In genomic region chr9:37769306-37769705, GRCh38 we compare ENCODE assay signal across 28 cellular contexts.
"Had no signal": no experiment of that assay in that cellular context is flagged by ENCODE, and none has a peak within 500 bp of the region (broad histone marks: within the 10 kb centered on the region; RNA-seq: fewer than 3 reads in every experiment).

No MANE protein-coding gene starts in this region.

- H3K4me3 ChIP-seq: MG63, SK-N-MC had no signal

- DNase-seq: activated CD4-positive, alpha-beta memory T cell treated with anti-CD3 and anti-CD28 coated beads, Interleukin-2, amount 10 ng/mL, durations not matched to agents 7 days and 5 days; activated CD4-positive, alpha-beta T cell treated with anti-CD3 and anti-CD28 coated beads, Interleukin-2, amount 10 ng/mL, durations not matched to agents 7 days and 5 days; activated CD8-positive, alpha-beta memory T cell treated with anti-CD3 and anti-CD28 coated beads, Interleukin-2, amount 50 U/mL, for 4 hours; activated effector memory CD4-positive, alpha-beta T cell treated with anti-CD3 and anti-CD28 coated beads, Interleukin-2, amount 50 U/mL, for 16 hours; activated naive CD4-positive, alpha-beta T cell treated with anti-CD3 and anti-CD28 coated beads for 36 hours; activated naive CD8-positive, alpha-beta T cell treated with anti-CD3 and anti-CD28 coated beads, Interleukin-2, amount 10 ng/mL, durations not matched to agents 7 days and 5 days; activated T-cell treated with anti-CD3 and anti-CD28 coated beads, Interleukin-2, amount 50 U/mL, for 1 hour; MG63; NCI-H1105; NCI-H1436; NCI-H1694 treated with DMSO at 0.1 percent for 48 hours; NCI-H2029 treated with DMSO at 0.1 percent for 48 hours; NCI-H345; NCI-H510A; NCI-H526 treated with DMSO at 0.1 percent for 48 hours; NK-92 treated with Interleukin-12 subunit alpha and Interleukin-12 subunit beta, amount 100 ng/mL, for 24 hours; OCI-M1; RPMI8226; T-cell; T-helper 2 cell; T1000 had no signal

- H3K9me3 ChIP-seq: MG63 had no signal

- H3K27ac Mint-ChIP-seq: activated CD4-positive, alpha-beta memory T cell treated with anti-CD3 and anti-CD28 coated beads, Interleukin-2, amount 10 ng/mL, durations not matched to agents 7 days and 5 days; activated CD4-positive, alpha-beta T cell treated with anti-CD3 and anti-CD28 coated beads, Interleukin-2, amount 10 ng/mL, durations not matched to agents 7 days and 5 days; activated naive CD4-positive, alpha-beta T cell treated with anti-CD3 and anti-CD28 coated beads for 36 hours; activated naive CD8-positive, alpha-beta T cell treated with anti-CD3 and anti-CD28 coated beads, Interleukin-2, amount 10 ng/mL, durations not matched to agents 7 days and 5 days; IgD-negative memory B cell had no signal

- H3K9me3 Mint-ChIP-seq: activated CD4-positive, alpha-beta memory T cell treated with anti-CD3 and anti-CD28 coated beads, Interleukin-2, amount 10 ng/mL, durations not matched to agents 7 days and 5 days; activated CD4-positive, alpha-beta T cell treated with anti-CD3 and anti-CD28 coated beads, Interleukin-2, amount 10 ng/mL, durations not matched to agents 7 days and 5 days; activated naive CD8-positive, alpha-beta T cell treated with anti-CD3 and anti-CD28 coated beads, Interleukin-2, amount 10 ng/mL, durations not matched to agents 7 days and 5 days; central memory CD8-positive, alpha-beta T cell; IgD-negative memory B cell; T-cell had no signal

- H3K36me3 ChIP-seq: MG63 had no signal

- H3K4me1 Mint-ChIP-seq: activated CD4-positive, alpha-beta memory T cell treated with anti-CD3 and anti-CD28 coated beads, Interleukin-2, amount 10 ng/mL, durations not matched to agents 7 days and 5 days; activated CD4-positive, alpha-beta T cell treated with anti-CD3 and anti-CD28 coated beads, Interleukin-2, amount 10 ng/mL, durations not matched to agents 7 days and 5 days; brain; central memory CD8-positive, alpha-beta T cell had no signal

- ATAC-seq: activated CD4-positive, CD25-positive, alpha-beta regulatory T cell treated with anti-CD3 and anti-CD28 coated beads, Interleukin-2, amount 50 U/mL, for 24 hours; Right ventricle myocardium inferior; T-cell had no signal

- H3K4me3 Mint-ChIP-seq: activated CD4-positive, alpha-beta memory T cell treated with anti-CD3 and anti-CD28 coated beads, Interleukin-2, amount 10 ng/mL, durations not matched to agents 7 days and 5 days; activated CD4-positive, alpha-beta T cell treated with anti-CD3 and anti-CD28 coated beads, Interleukin-2, amount 10 ng/mL, durations not matched to agents 7 days and 5 days; activated naive CD4-positive, alpha-beta T cell treated with anti-CD3 and anti-CD28 coated beads for 36 hours; activated naive CD8-positive, alpha-beta T cell treated with anti-CD3 and anti-CD28 coated beads, Interleukin-2, amount 10 ng/mL, durations not matched to agents 7 days and 5 days; brain; central memory CD8-positive, alpha-beta T cell; IgD-negative memory B cell; T-cell had no signal

- H3K27ac ChIP-seq: KMS-11, SK-N-MC had no signal

- H3K27me3 Mint-ChIP-seq: activated CD4-positive, alpha-beta memory T cell treated with anti-CD3 and anti-CD28 coated beads, Interleukin-2, amount 10 ng/mL, durations not matched to agents 7 days and 5 days; activated CD4-positive, alpha-beta T cell treated with anti-CD3 and anti-CD28 coated beads, Interleukin-2, amount 10 ng/mL, durations not matched to agents 7 days and 5 days; activated naive CD8-positive, alpha-beta T cell treated with anti-CD3 and anti-CD28 coated beads, Interleukin-2, amount 10 ng/mL, durations not matched to agents 7 days and 5 days; brain; central memory CD8-positive, alpha-beta T cell; IgD-negative memory B cell; T-cell had no signal

- H3K27me3 ChIP-seq: MG63 had no signal
